15 cellular contexts compared by ENCODE assay signal in genomic region chr18:28837100-28837499, GRCh38.
DNase-seq lines count a peak whose midpoint lies in the region; ATAC-seq lines count a peak whose summit lies in the region.
"Had no signal": no experiment of that assay in that cellular context is flagged by ENCODE, and none has a peak within 500 bp of the region (broad histone marks: within the 10 kb centered on the region; RNA-seq: fewer than 3 reads in every experiment).

No MANE protein-coding gene starts in this region.

- DNase-seq in DMS53 (lab: John Stamatoyannopoulos, UW) (peak; percentile 3), DMS53 treated with DMSO at 0.1 percent for 48 hours (lab: John Stamatoyannopoulos, UW; ENCODE audit: unreplicated experiment) (no peak), M059J (ENCODE audit: low read depth) (peak; percentile 16), T-helper 9 cell (no peak)
- DNase-seq in central memory CD8-positive, alpha-beta T cell (ENCODE audit: low spot score in 2 of 2): no peak
- DNase-seq: CD4-positive, alpha-beta memory T cell; DMS153; DND-41; EL; HFFc6 had no signal

- ATAC-seq in central memory CD8-positive, alpha-beta T cell (replicated peaks; ENCODE audit: extremely low read depth, poor library complexity, severe bottlenecking): no peak
- ATAC-seq in GM19397 (IDR thresholded peaks at IDR 0.05; ENCODE audit: unreplicated experiment) (no peak), HG03460 (IDR thresholded peaks at IDR 0.05; ENCODE audit: unreplicated experiment) (no peak)
- ATAC-seq: GM23338, HCT116 had no signal

- H3K4me3 Mint-ChIP-seq in central memory CD8-positive, alpha-beta T cell: no peak overlapping the region
- H3K4me3 Mint-ChIP-seq: CD14-positive monocyte; CD4-positive, alpha-beta memory T cell; GM23338; HFFc6 had no signal

- no peaks in the 10 kb centered on the region for H3K4me1 Mint-ChIP-seq in central memory CD8-positive, alpha-beta T cell
- H3K4me1 Mint-ChIP-seq: CD14-positive monocyte; CD4-positive, alpha-beta memory T cell had no signal

- peaks cover 6% of the 10 kb centered on the region for H3K9me3 Mint-ChIP-seq in central memory CD8-positive, alpha-beta T cell
- H3K9me3 Mint-ChIP-seq: HFFc6 had no signal

- no peaks in the 10 kb centered on the region for H3K27me3 Mint-ChIP-seq in central memory CD8-positive, alpha-beta T cell
- H3K27me3 Mint-ChIP-seq: CD4-positive, alpha-beta memory T cell had no signal

- peak overlapping the region; percentile 74 for H3K27ac Mint-ChIP-seq in central memory CD8-positive, alpha-beta T cell (ENCODE audit: low read depth)
- H3K27ac Mint-ChIP-seq: CD14-positive monocyte; CD4-positive, alpha-beta memory T cell; GM23338; HFFc6 had no signal

- peaks cover 2% of the 10 kb centered on the region for H3K36me3 Mint-ChIP-seq in central memory CD8-positive, alpha-beta T cell (ENCODE audit: insufficient read depth)
- H3K36me3 Mint-ChIP-seq: CD14-positive monocyte; CD4-positive, alpha-beta memory T cell had no signal

Comparison
In these comparisons a context has a peak if more than half of its experiments do, and no peak if none do; other contexts are left out.
1. DNase-seq: peak in DMS53 (single experiment) and M059J (single experiment); none in DMS53 treated with DMSO at 0.1 percent for 48 hours (single experiment), central memory CD8-positive, alpha-beta T cell (0 of 2) and T-helper 9 cell (single experiment).